ENCODE assay signal across 9 cellular contexts in genomic region chr2:35973132-35973736, GRCh38.
DNase-seq lines count a peak whose midpoint lies in the region; ATAC-seq, FAIRE-seq and TF ChIP-seq lines count a peak whose summit lies in the region.
"Had no signal": no experiment of that assay in that cellular context is flagged by ENCODE, and none has a peak within 500 bp of the region (broad histone marks: within the 10 kb centered on the region; RNA-seq: fewer than 3 reads in every experiment).

No MANE protein-coding gene starts in this region.

- DNase-seq in NCI-H1105 treated with DMSO at 0.1 percent for 48 hours (lab: John Stamatoyannopoulos, UW) (peak; percentile 4), NCI-H1105 (lab: John Stamatoyannopoulos, UW) (no peak), HuH-7 (ENCODE audit: low spot score) (peak; percentile 5), medulla oblongata (ENCODE audit: extremely low spot score) (peak; percentile 52), NCI-H2227 treated with DMSO at 0.1 percent for 48 hours (lab: John Stamatoyannopoulos, UW) (no peak), GM12891 (ENCODE audit: insufficient read length, low spot score) (no peak)

- peak; percentile 78 for ATAC-seq in GM21447 (IDR thresholded peaks at IDR 0.05; ENCODE audit: unreplicated experiment)

- TF ChIP-seq CTCF in brain (conservative IDR thresholded peaks at IDR 0.05): peak; percentile 42 to 68

- no peaks in the 10 kb centered on the region for H3K36me3 Mint-ChIP-seq in brain

- H3K4me3 Mint-ChIP-seq in brain: no peak overlapping the region
- H3K4me3 Mint-ChIP-seq: B cell had no signal

- peaks cover 4% of the 10 kb centered on the region for H3K4me1 Mint-ChIP-seq in brain
- H3K4me1 Mint-ChIP-seq: B cell had no signal

- TF ChIP-seq POLR2A in GM12891 (IDR thresholded peaks at IDR 0.05; ENCODE audit: low read depth, low read length): no peak

- H3K9me3 Mint-ChIP-seq in brain: no peaks in the 10 kb centered on the region

- H3K27ac Mint-ChIP-seq in brain: no peak overlapping the region
- H3K27ac Mint-ChIP-seq: B cell had no signal

- peaks cover 3% of the 10 kb centered on the region for H3K27me3 Mint-ChIP-seq in brain
- H3K27me3 Mint-ChIP-seq: B cell had no signal

- FAIRE-seq in GM12891 (lab: Jason Lieb, UNC): no peak

TF ChIP-seq in GM12891, 5 proteins besides CTCF, POLR2A, EP300 and RAD21:
- TF ChIP-seq POLR2AphosphoS5 (IDR thresholded peaks at IDR 0.05; ENCODE audit: low read depth, low read length) (no peak), POU2F2 (IDR thresholded peaks at IDR 0.05; ENCODE audit: low read depth, low read length) (no peak), TAF1 (IDR thresholded peaks at IDR 0.05; ENCODE audit: low read depth, low read length) (no peak), PAX5 (IDR thresholded peaks at IDR 0.05; ENCODE audit: insufficient read depth, low read length, severe bottlenecking) (no peak), SPI1 (IDR thresholded peaks at IDR 0.05; ENCODE audit: low read depth, low read length) (no peak)
TF ChIP-seq in GM12891: peak in this region for 0.

Comparison
In these comparisons a context has a peak if more than half of its experiments do, and no peak if none do; other contexts are left out.
1. DNase-seq: peak in NCI-H1105 treated with DMSO at 0.1 percent for 48 hours (single experiment), HuH-7 (single experiment) and medulla oblongata (single experiment); none in NCI-H1105 (single experiment), NCI-H2227 treated with DMSO at 0.1 percent for 48 hours (single experiment) and GM12891 (single experiment).